Comparison of ENCODE assay signal across 27 cellular contexts in genomic region chr14:33175951-33176350, GRCh38.
"Had no signal": no experiment of that assay in that cellular context is flagged by ENCODE, and none has a peak within 500 bp of the region (broad histone marks: within the 10 kb centered on the region; RNA-seq: fewer than 3 reads in every experiment).

No MANE protein-coding gene starts in this region.

- H3K36me3 ChIP-seq: stomach, suprapubic skin, thoracic aorta, thyroid gland, tibial artery, tibial nerve, transverse colon, upper lobe of left lung, upper lobe of right lung, uterus, vagina had no signal

- DNase-seq: stimulated activated CD4-positive, alpha-beta T cell treated with anti-CD3 and anti-CD28 coated beads, Interleukin-2, amount 100 ng/mL, for 48 hours; stimulated activated CD4-positive, alpha-beta T cell treated with anti-CD3 and anti-CD28 coated beads, Interleukin-4, amount 100 ng/mL, for 1 hour; stimulated activated CD4-positive, alpha-beta T cell treated with anti-CD3 and anti-CD28 coated beads, Interleukin-4, amount 100 ng/mL, for 24 hours; stimulated activated CD4-positive, alpha-beta T cell treated with anti-CD3 and anti-CD28 coated beads, Interleukin-4, amount 100 ng/mL, for 4 hours; stimulated activated CD8-positive, alpha-beta memory T cell treated with anti-CD3 and anti-CD28 coated beads, Interleukin-4, amount 100 ng/mL, for 48 hours; stimulated activated naive B cell treated with anti-CD40 and anti-IgM and Interleukin-4, amounts not matched to agents 10 μg/mL and 1 μg/mL and 100 μg/mL, for 72 hours; stimulated activated naive CD4-positive, alpha-beta T cell; stimulated activated naive CD4-positive, alpha-beta T cell treated with Interleukin-2 at 50 U/mL for 16 hours; stimulated activated naive CD8-positive, alpha-beta T cell treated with anti-CD3 and anti-CD28 coated beads, Interleukin-15, amount 100 ng/mL, for 72 hours; stimulated activated naive CD8-positive, alpha-beta T cell treated with anti-CD3 and anti-CD28 coated beads, Interleukin-15, Interleukin-2, amounts not matched to agents 100 U/mL and 50 U/mL, for 24 hours; stomach; substantia nigra; testis; thyroid gland; tibial artery; transverse colon; trophoblast cell; upper lobe of left lung; upper lobe of right lung; uterus had no signal

- H3K27me3 ChIP-seq: stomach, suprapubic skin, testis, thyroid gland, tibial artery, tibial nerve, transverse colon, upper lobe of left lung, upper lobe of right lung, uterus, vagina had no signal

- H3K9me3 ChIP-seq: stomach, suprapubic skin, testis, thoracic aorta, thyroid gland, tibial artery, tibial nerve, transverse colon, upper lobe of left lung, upper lobe of right lung, uterus, vagina had no signal

- H3K27ac ChIP-seq: stomach, suprapubic skin, testis, thoracic aorta, thyroid gland, tibial artery, tibial nerve, transverse colon, upper lobe of left lung, upper lobe of right lung, uterus, vagina had no signal

- H3K4me3 ChIP-seq: stomach, suprapubic skin, testis, thoracic aorta, thyroid gland, tibial artery, tibial nerve, transverse colon, upper lobe of left lung, upper lobe of right lung, uterus, vagina had no signal

- FAIRE-seq: urothelium cell line had no signal

- ATAC-seq: stimulated activated effector memory CD8-positive, alpha-beta T cell treated with anti-CD3 and anti-CD28 coated beads, Interleukin-12 subunit alpha, Interleukin-12 subunit beta, amount 100 ng/mL, for 72 hours; stimulated activated memory B cell treated with anti-CD40 and anti-IgM and Interleukin-4, amounts not matched to agents 10 μg/mL and 1 μg/mL and 100 μg/mL, for 72 hours; stimulated activated naive B cell treated with anti-CD40 and anti-IgM and Interleukin-4, amounts not matched to agents 10 μg/mL and 1 μg/mL and 100 μg/mL, for 72 hours; stimulated activated naive CD8-positive, alpha-beta T cell treated with anti-CD3 and anti-CD28 coated beads, Interleukin-15, amount 100 ng/mL, for 72 hours; stimulated activated naive CD8-positive, alpha-beta T cell treated with anti-CD3 and anti-CD28 coated beads, Interleukin-15, Interleukin-2, amounts not matched to agents 100 U/mL and 50 U/mL, for 24 hours; upper lobe of right lung had no signal

- H3K4me1 ChIP-seq: stomach, suprapubic skin, testis, thyroid gland, tibial artery, tibial nerve, transverse colon, upper lobe of left lung, upper lobe of right lung, uterus, vagina had no signal
